In the genomic region with DNA sequence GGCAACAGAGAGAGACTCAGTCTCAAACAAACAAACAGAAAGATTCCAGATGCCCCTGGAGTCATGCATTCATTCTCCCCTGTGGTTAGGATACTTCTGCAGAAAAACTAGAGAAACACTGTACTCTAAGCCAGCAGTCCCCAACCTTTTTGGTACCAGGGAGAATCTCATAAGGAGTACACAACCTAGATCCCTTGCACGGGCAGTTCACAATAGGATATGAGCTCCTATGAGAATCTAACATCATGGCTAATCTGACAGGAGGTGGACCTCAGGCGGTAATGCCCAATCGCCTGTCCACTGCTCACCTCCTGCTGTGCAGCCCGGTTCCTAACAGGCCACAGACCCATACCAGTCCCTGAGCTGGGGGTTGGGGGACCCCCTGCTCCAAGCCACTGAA, we compare ENCODE assay signal across 2 cellular contexts.
TF ChIP-seq lines count a peak whose summit lies in the region.

No MANE protein-coding gene starts in this region.

TF ChIP-seq in IMR-90, 13 proteins besides CTCF, POLR2A, EP300 and RAD21:
- TF ChIP-seq CEBPB (IDR thresholded peaks at IDR 0.05; ENCODE audit: low read depth, low read length): no peak

TF ChIP-seq in K562, 482 proteins besides CTCF, POLR2A, EP300 and RAD21:
- no peak for TF ChIP-seq CREBBP (IDR thresholded peaks at IDR 0.05; ENCODE audit: low read depth, low read length)
- TF ChIP-seq MBD2 (IDR thresholded peaks at IDR 0.05; ENCODE audit: borderline replicate concordance, low read depth): no peak
- TF ChIP-seq, protein P1, sequence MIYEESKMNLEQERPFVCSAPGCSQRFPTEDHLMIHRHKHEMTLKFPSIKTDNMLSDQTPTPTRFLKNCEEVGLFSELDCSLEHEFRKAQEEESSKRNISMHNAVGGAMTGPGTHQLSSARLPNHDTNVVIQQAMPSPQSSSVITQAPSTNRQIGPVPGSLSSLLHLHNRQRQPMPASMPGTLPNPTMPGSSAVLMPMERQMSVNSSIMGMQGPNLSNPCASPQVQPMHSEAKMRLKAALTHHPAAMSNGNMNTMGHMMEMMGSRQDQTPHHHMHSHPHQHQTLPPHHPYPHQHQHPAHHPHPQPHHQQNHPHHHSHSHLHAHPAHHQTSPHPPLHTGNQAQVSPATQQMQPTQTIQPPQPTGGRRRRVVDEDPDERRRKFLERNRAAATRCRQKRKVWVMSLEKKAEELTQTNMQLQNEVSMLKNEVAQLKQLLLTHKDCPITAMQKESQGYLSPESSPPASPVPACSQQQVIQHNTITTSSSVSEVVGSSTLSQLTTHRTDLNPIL (CRISPR knock-in tag; IDR thresholded peaks at IDR 0.05): no peak
- no peak for TF ChIP-seq ZNF586 (CRISPR knock-in tag; conservative IDR thresholded peaks at IDR 0.05)
- no peak for TF ChIP-seq RNF2 (IDR thresholded peaks at IDR 0.05)
- TF ChIP-seq RBM17 (IDR thresholded peaks at IDR 0.05; ENCODE audit: borderline replicate concordance, low read depth, low read length): no peak
- no peak for TF ChIP-seq RBM25 (IDR thresholded peaks at IDR 0.05; ENCODE audit: low read depth, low read length, severe bottlenecking)
- TF ChIP-seq BCOR (IDR thresholded peaks at IDR 0.05): no peak
- no peak for TF ChIP-seq ZNF561 (CRISPR knock-in tag; conservative IDR thresholded peaks at IDR 0.05)
- TF ChIP-seq, protein P2, sequence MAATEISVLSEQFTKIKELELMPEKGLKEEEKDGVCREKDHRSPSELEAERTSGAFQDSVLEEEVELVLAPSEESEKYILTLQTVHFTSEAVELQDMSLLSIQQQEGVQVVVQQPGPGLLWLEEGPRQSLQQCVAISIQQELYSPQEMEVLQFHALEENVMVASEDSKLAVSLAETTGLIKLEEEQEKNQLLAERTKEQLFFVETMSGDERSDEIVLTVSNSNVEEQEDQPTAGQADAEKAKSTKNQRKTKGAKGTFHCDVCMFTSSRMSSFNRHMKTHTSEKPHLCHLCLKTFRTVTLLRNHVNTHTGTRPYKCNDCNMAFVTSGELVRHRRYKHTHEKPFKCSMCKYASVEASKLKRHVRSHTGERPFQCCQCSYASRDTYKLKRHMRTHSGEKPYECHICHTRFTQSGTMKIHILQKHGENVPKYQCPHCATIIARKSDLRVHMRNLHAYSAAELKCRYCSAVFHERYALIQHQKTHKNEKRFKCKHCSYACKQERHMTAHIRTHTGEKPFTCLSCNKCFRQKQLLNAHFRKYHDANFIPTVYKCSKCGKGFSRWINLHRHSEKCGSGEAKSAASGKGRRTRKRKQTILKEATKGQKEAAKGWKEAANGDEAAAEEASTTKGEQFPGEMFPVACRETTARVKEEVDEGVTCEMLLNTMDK (IDR thresholded peaks at IDR 0.05; ENCODE audit: borderline replicate concordance, insufficient read depth, low read depth, low read length, poor library complexity, severe bottlenecking): no peak
- no peak for TF ChIP-seq ZNF311 (CRISPR knock-in tag; IDR thresholded peaks at IDR 0.05)
- no peak for TF ChIP-seq HMG20B (CRISPR knock-in tag; IDR thresholded peaks at IDR 0.05)
- TF ChIP-seq ZBTB7A (IDR thresholded peaks at IDR 0.05; ENCODE audit: borderline replicate concordance, control insufficient read depth, low read depth, low read length): no peak
- TF ChIP-seq ZZZ3 (IDR thresholded peaks at IDR 0.05): no peak
- TF ChIP-seq ZNF584 (CRISPR knock-in tag; IDR thresholded peaks at IDR 0.05; ENCODE audit: low read depth): no peak
- TF ChIP-seq, protein P3, sequence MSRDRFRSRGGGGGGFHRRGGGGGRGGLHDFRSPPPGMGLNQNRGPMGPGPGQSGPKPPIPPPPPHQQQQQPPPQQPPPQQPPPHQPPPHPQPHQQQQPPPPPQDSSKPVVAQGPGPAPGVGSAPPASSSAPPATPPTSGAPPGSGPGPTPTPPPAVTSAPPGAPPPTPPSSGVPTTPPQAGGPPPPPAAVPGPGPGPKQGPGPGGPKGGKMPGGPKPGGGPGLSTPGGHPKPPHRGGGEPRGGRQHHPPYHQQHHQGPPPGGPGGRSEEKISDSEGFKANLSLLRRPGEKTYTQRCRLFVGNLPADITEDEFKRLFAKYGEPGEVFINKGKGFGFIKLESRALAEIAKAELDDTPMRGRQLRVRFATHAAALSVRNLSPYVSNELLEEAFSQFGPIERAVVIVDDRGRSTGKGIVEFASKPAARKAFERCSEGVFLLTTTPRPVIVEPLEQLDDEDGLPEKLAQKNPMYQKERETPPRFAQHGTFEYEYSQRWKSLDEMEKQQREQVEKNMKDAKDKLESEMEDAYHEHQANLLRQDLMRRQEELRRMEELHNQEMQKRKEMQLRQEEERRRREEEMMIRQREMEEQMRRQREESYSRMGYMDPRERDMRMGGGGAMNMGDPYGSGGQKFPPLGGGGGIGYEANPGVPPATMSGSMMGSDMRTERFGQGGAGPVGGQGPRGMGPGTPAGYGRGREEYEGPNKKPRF (IDR thresholded peaks at IDR 0.05; ENCODE audit: low read depth, low read length): no peak
- TF ChIP-seq, protein P4, sequence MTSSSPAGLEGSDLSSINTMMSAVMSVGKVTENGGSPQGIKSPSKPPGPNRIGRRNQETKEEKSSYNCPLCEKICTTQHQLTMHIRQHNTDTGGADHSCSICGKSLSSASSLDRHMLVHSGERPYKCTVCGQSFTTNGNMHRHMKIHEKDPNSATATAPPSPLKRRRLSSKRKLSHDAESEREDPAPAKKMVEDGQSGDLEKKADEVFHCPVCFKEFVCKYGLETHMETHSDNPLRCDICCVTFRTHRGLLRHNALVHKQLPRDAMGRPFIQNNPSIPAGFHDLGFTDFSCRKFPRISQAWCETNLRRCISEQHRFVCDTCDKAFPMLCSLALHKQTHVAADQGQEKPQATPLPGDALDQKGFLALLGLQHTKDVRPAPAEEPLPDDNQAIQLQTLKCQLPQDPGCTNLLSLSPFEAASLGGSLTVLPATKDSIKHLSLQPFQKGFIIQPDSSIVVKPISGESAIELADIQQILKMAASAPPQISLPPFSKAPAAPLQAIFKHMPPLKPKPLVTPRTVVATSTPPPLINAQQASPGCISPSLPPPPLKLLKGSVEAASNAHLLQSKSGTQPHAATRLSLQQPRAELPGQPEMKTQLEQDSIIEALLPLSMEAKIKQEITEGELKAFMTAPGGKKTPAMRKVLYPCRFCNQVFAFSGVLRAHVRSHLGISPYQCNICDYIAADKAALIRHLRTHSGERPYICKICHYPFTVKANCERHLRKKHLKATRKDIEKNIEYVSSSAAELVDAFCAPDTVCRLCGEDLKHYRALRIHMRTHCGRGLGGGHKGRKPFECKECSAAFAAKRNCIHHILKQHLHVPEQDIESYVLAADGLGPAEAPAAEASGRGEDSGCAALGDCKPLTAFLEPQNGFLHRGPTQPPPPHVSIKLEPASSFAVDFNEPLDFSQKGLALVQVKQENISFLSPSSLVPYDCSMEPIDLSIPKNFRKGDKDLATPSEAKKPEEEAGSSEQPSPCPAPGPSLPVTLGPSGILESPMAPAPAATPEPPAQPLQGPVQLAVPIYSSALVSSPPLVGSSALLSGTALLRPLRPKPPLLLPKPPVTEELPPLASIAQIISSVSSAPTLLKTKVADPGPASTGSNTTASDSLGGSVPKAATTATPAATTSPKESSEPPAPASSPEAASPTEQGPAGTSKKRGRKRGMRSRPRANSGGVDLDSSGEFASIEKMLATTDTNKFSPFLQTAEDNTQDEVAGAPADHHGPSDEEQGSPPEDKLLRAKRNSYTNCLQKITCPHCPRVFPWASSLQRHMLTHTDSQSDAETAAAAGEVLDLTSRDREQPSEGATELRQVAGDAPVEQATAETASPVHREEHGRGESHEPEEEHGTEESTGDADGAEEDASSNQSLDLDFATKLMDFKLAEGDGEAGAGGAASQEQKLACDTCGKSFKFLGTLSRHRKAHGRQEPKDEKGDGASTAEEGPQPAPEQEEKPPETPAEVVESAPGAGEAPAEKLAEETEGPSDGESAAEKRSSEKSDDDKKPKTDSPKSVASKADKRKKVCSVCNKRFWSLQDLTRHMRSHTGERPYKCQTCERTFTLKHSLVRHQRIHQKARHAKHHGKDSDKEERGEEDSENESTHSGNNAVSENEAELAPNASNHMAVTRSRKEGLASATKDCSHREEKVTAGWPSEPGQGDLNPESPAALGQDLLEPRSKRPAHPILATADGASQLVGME (CRISPR knock-in tag; IDR thresholded peaks at IDR 0.05): no peak
